1 cellular context compared by ENCODE assay signal in genomic region chr9:89378541-89378940, GRCh38.
TF ChIP-seq lines count a peak whose summit lies in the region.

No MANE protein-coding gene starts in this region.

TF ChIP-seq in IMR-90, 13 proteins besides CTCF, POLR2A, EP300 and RAD21 (continued from another document):
- TF ChIP-seq FOS (IDR thresholded peaks at IDR 0.05; ENCODE audit: low read depth, low read length) (no peak), MXI1 (IDR thresholded peaks at IDR 0.05; ENCODE audit: borderline replicate concordance, low read depth, low read length) (no peak), CEBPB (IDR thresholded peaks at IDR 0.05; ENCODE audit: low read depth, low read length) (no peak), USF2 (IDR thresholded peaks at IDR 0.05; ENCODE audit: low read depth, low read length) (no peak), SMC3 (IDR thresholded peaks at IDR 0.05; ENCODE audit: low read depth, low read length) (no peak), NFE2L2 (IDR thresholded peaks at IDR 0.05; ENCODE audit: low read depth, low read length) (no peak)
TF ChIP-seq in IMR-90: peak in this region for 0.
